In the genomic region with DNA sequence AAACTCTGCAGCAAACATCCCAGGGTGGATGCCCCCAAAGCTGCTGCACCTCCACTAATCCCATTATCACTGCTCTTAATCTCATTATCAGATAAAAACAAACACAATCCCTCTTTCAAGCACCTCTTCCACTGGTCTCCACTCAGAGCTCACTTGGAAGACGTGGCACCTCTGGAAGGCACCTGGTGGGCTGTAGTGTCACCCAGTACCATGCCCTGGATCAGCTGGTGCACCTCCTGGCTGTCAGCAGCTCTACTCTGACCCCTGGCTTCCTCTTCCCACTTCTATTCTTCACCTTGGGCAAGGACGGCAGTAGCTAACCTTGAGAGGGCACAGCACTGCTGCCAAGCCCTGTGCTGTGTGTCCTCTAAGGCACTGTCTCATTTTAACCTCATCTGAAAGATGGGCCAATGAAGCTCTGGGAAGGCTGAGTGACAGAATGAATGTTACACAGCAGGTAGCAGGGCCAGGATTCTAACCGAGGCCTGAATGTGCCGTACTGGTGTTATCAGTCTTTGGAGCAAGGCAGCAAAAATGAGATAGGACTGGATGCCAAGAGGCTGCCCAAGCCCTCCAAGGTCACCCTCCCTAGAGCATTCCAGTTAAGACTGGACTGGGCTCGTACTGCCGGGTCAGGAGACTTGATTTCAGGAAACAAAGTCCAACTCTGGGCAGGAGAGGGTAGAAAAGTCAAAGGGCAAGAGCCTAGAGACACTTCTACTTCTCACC, we compare ENCODE assay signal across 9 cellular contexts. TPM values are rescaled to one million over a fixed set of nuclear protein-coding genes. Genes with fewer than 3 reads are reported as not detected.
DNase-seq lines count a peak whose midpoint lies in the region; ATAC-seq and TF ChIP-seq lines count a peak whose summit lies in the region.
"Had no signal": no experiment of that assay in that cellular context is flagged by ENCODE, and none has a peak within 500 bp of the region (broad histone marks: within the 10 kb centered on the region; RNA-seq: fewer than 3 reads in every experiment).

No MANE protein-coding gene starts in this region.

- H3K9ac ChIP-seq in mammary epithelial cell (ENCODE audit: insufficient read depth, low read length), result no peak overlapping the region

- H3K27ac Mint-ChIP-seq in MCF 10A (ENCODE audit: low read depth, unreplicated experiment) (peak overlapping the region; percentile 77), naive B cell (peak overlapping the region; percentile 42 to 96 (median 91))

- H3K4me1 Mint-ChIP-seq in MCF 10A (ENCODE audit: insufficient read depth, unreplicated experiment) (peaks cover 65% of the 10 kb centered on the region), naive B cell (peaks cover 71 to 99% (median 88%) of the 10 kb centered on the region in 3 donors)

- POLR2A ChIA-PET in MCF 10A (lab: Yijun Ruan, JAX), result interaction anchor here (0.6 to 2.1 kb wide), 12 partner anchors 9 to 82 kb away, joined by 3 to 12 read pairs (median 4); no protein-coding TSS in a partner anchor

- WGBS in mammary epithelial cell (ENCODE audit: low coverage, missing lambda C conversion rate), result 41% methylated on average over 6 of the region's 6 CpGs
- WGBS in aorta, 2 donors, result 5 to 7% methylated on average over 6 of the region's 6 CpGs

- in situ Hi-C loops in mammary epithelial cell (cut with MboI; ENCODE audit: low sequenced_read_pairs in 2 of 2), result no loop called here

- no peak overlapping the region for H2AFZ ChIP-seq in mammary epithelial cell (ENCODE audit: low read depth, low read length)

- H3K4me2 ChIP-seq in mammary epithelial cell (ENCODE audit: insufficient read depth, low read depth, low read length), result no peak overlapping the region

- TF ChIP-seq CTCF in MCF 10A (IDR thresholded peaks at IDR 0.05; ENCODE audit: unreplicated experiment), result no peak
- peak in 1 of 2 donors; percentile 9 for TF ChIP-seq CTCF in mammary epithelial cell (conservative IDR thresholded peaks at IDR 0.05 in 1 of 2, IDR thresholded peaks at IDR 0.05 in 1 of 2; ENCODE audit: extremely low read depth in 1 of 2, insufficient read depth in 1 of 2, low read depth in 1 of 2, low read length in 2 of 2)
- TF ChIP-seq CTCF in coronary artery (IDR thresholded peaks at IDR 0.05), result no peak

- H3K4me1 ChIP-seq in mammary epithelial cell (ENCODE audit: insufficient read depth, low read length) (peaks cover 33% of the 10 kb centered on the region), aorta (ENCODE audit: control insufficient read depth in 1 of 2, insufficient read depth in 2 of 2, low read length in 2 of 2) (peaks cover 2 to 29% of the 10 kb centered on the region in 2 donors)

- H3K27me3 ChIP-seq in mammary epithelial cell (ENCODE audit: insufficient read depth, low read length), result no peaks in the 10 kb centered on the region
- H3K27me3 ChIP-seq in aorta (ENCODE audit: control insufficient read depth in 1 of 2, insufficient read depth in 2 of 2, low read length in 1 of 2), result no peaks in the 10 kb centered on the region

- H3K36me3 ChIP-seq in mammary epithelial cell (ENCODE audit: insufficient read depth, low read length), result no peaks in the 10 kb centered on the region
- no peaks in the 10 kb centered on the region for H3K36me3 ChIP-seq in aorta (ENCODE audit: control insufficient read depth in 1 of 2, insufficient read depth in 2 of 2, low read length in 1 of 2)

- dilution Hi-C loops in mammary epithelial cell (cut with HindIII; ENCODE audit: low sequenced_read_pairs), result loop anchor here (5.0 kb wide), 2 partner anchors 33 to 103 kb away; no protein-coding TSS in a partner anchor

- peaks cover 46% of the 10 kb centered on the region for H4K20me1 ChIP-seq in mammary epithelial cell (ENCODE audit: insufficient read depth, low read length)

- H3K9me3 ChIP-seq in mammary epithelial cell (replicated peaks; ENCODE audit: insufficient read depth, low read length), result no peaks in the 10 kb centered on the region
- H3K9me3 ChIP-seq in aorta (ENCODE audit: control insufficient read depth, low read length), result no peaks in the 10 kb centered on the region

- H3K27ac ChIP-seq in mammary epithelial cell (ENCODE audit: insufficient read depth, low read depth, low read length) (no peak overlapping the region), coronary artery (peak overlapping the region; percentile 80 to 89), aorta (ENCODE audit: low read depth in 1 of 2, low read length in 2 of 2) (peak overlapping the region in 1 of 2 donors; percentile 61)

- DNase-seq in MCF 10A (ENCODE audit: unreplicated experiment), result no peak
- DNase-seq in mammary epithelial cell, result no peak
- DNase-seq in coronary artery (ENCODE audit: low spot score), result no peak
- no peak for DNase-seq in naive B cell
- DNase-seq in aorta, result peak in 1 of 2 donors; percentile 30
- no peak for DNase-seq in activated CD4-positive, alpha-beta T cell treated with anti-CD3 and anti-CD28 coated beads, Interleukin-2, amount 50 U/mL, for 4 hours
- no peak for DNase-seq in HT-29 (ENCODE audit: low spot score)
- DNase-seq: dermis blood vessel endothelial cell had no signal

- ATAC-seq in naive B cell (ENCODE audit: low read depth in 2 of 2) (peak; percentile 23 to 40), aorta (ENCODE audit: low FRiP score) (peak; percentile 35), HG03354 (IDR thresholded peaks at IDR 0.05; ENCODE audit: poor library complexity, severe bottlenecking, unreplicated experiment) (no peak)

- CTCF ChIA-PET in MCF 10A (lab: Yijun Ruan, JAX), result interaction anchor here (0.6 to 1.8 kb wide), 9 partner anchors 23 to 233 kb away, joined by 3 to 5 read pairs (median 3); no protein-coding TSS in a partner anchor
- CTCF ChIA-PET in mammary epithelial cell (lab: Charles Lee; ENCODE audit: low non-redundant PET), result no interaction called here

- H3K4me3 Mint-ChIP-seq in MCF 10A (ENCODE audit: unreplicated experiment) (peak overlapping the region; percentile 53), naive B cell (peak overlapping the region; percentile 25 to 82 (median 68))

- H3K4me3 ChIP-seq in mammary epithelial cell (replicated peaks in 1 of 3; ENCODE audit: insufficient read depth in 1 of 3, low read depth in 2 of 3, low read length in 3 of 3) (no peak overlapping the region), coronary artery (peak overlapping the region; percentile 36), aorta (ENCODE audit: low read length in 2 of 2) (no peak overlapping the region)

- H3K9me3 Mint-ChIP-seq in MCF 10A (ENCODE audit: unreplicated experiment) (no peaks in the 10 kb centered on the region), naive B cell (no peaks in the 10 kb centered on the region)

- peaks cover 7% of the 10 kb centered on the region for H3K36me3 Mint-ChIP-seq in MCF 10A (ENCODE audit: insufficient read depth, unreplicated experiment)
- peaks cover 0 to 4% of the 10 kb centered on the region in 2 donors for H3K36me3 Mint-ChIP-seq in naive B cell

- peaks cover 98% of the 10 kb centered on the region for H3K79me2 ChIP-seq in mammary epithelial cell (ENCODE audit: insufficient read depth, low read length)

- intact Hi-C loops in MCF 10A (cut with micrococcal nuclease), result loop anchor here (5.0 kb wide), 1 partner anchor 43 kb away; no protein-coding TSS in a partner anchor
- intact Hi-C loops in mammary epithelial cell (cut with micrococcal nuclease), result no loop called here
- intact Hi-C loops in aorta (cut with DNase I), result loop anchor here (5.0 kb wide), 1 partner anchor 43 kb away; no protein-coding TSS in a partner anchor

- no TSS peak for BruUV-seq in MCF 10A (replicated peaks; lab: Mats Ljungman, UMichigan)
- no TSS peak for BruUV-seq in mammary epithelial cell (replicated peaks; lab: Mats Ljungman, UMichigan)

- H3K27me3 Mint-ChIP-seq in MCF 10A (ENCODE audit: insufficient read depth, unreplicated experiment) (no peaks in the 10 kb centered on the region), naive B cell (no peaks in the 10 kb centered on the region)

RNA-seq across cellular contexts. Expression of gene BRD4, which starts 7.4 kb away (rescaled TPM):
- total RNA-seq in MCF 10A (2022), result 167 and 189 TPM in 2 replicates
- 100 to 1,000 TPM in 1 of 2 donors, 10 to 100 TPM in 1; 22.2 to 113 TPM for total RNA-seq in mammary epithelial cell
- polyA plus RNA-seq in mammary epithelial cell, result 9.9 TPM
- 166 TPM for polyA minus RNA-seq in mammary epithelial cell
- 10 to 100 TPM; 13.5 to 51.9 (median 18.4) TPM for polyA plus RNA-seq in naive B cell (ENCODE audit: low read depth in 6 of 6)
- total RNA-seq in aorta, result 100 to 1,000 TPM; 123 to 126 TPM
- polyA plus RNA-seq in aorta, result 10 to 100 TPM; 12.3 to 50.6 TPM
- 20.1 and 20.3 TPM in 2 replicates for total RNA-seq in HT-29 (2014; rRNA removed; shearing (Covaris generic))

RNA-seq across cellular contexts. Expression of gene AKAP8, which starts 54.6 kb away (rescaled TPM):
- total RNA-seq in MCF 10A (2022) (31.1 and 37.8 TPM in 2 replicates), mammary epithelial cell (10 to 100 TPM; 12.8 to 33.2 TPM), aorta (10 to 100 TPM; 35.3 to 48.1 TPM)
- polyA plus RNA-seq in mammary epithelial cell (13.7 TPM), naive B cell (ENCODE audit: low read depth in 6 of 6) (10 to 100 TPM; 14.7 to 27.7 (median 17.9) TPM), aorta (10 to 100 TPM in 1 of 2 donors, 1 to 10 TPM in 1; 7.5 to 22.2 TPM)
- 4.7 TPM for polyA minus RNA-seq in mammary epithelial cell
- total RNA-seq in HT-29 (2014; rRNA removed; shearing (Covaris generic)), result 41.7 and 50.4 TPM in 2 replicates
